ENCODE assay signal across 8 cellular contexts in the genomic region with DNA sequence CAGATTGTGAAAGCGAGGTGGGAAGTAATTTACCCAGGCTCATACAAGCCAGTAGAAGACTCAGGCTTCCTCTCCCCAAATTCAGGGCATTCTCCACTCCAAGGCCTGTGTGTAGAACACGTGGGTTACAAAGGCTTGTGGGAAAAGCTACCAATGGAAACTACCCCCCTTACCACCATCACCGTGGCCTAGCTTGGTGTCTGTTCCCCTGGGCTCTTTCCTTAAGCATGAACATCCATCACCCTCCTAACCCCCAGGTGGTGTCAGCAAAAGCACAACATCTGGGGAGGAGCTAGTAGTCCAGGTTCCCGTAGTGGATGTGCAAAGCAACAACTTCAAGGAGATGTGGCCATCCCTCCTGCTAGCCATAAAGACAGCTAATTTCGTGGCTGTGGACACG. TPM values are rescaled to one million over a fixed set of nuclear protein-coding genes. Genes with fewer than 3 reads are reported as not detected.
DNase-seq lines count a peak whose midpoint lies in the region; ATAC-seq, FAIRE-seq and TF ChIP-seq lines count a peak whose summit lies in the region.

No MANE protein-coding gene starts in this region.

- H3K9ac ChIP-seq in MM.1S (ENCODE audit: low read length) (peak overlapping the region; percentile 97), GM12878 (ENCODE audit: control insufficient read depth, insufficient read depth, low read length) (peak overlapping the region; percentile 98)

- peak; percentile 21; the same call in 1 of the 2 replicates for TF ChIP-seq RAD21 in GM12878 (IDR thresholded peaks at IDR 0.05; ENCODE audit: insufficient read depth, low read depth, low read length)

- no peaks in the 10 kb centered on the region for H3K9me3 Mint-ChIP-seq in type B pancreatic cell

- H4K20me1 ChIP-seq in MM.1S (ENCODE audit: insufficient read depth, low read length): no peaks in the 10 kb centered on the region
- no peaks in the 10 kb centered on the region for H4K20me1 ChIP-seq in GM12878 (ENCODE audit: control insufficient read depth, insufficient read depth)

- H3K79me2 ChIP-seq in MM.1S (ENCODE audit: low read length) (peaks cover 39% of the 10 kb centered on the region), GM12878 (ENCODE audit: control insufficient read depth, insufficient read depth, low read length) (peaks cover 38% of the 10 kb centered on the region)

- H3K4me3 ChIP-seq in GM08714 (ENCODE audit: low read length) (peak overlapping the region; percentile 96), MM.1S (ENCODE audit: low read length) (peak overlapping the region; percentile 84), GM12878 (peak overlapping the region; percentile 71), lung (peak overlapping the region; percentile 80)

- intact Hi-C loops in GM12878 (cut with micrococcal nuclease; ENCODE audit: unreplicated experiment): loop anchor here (1.0 to 5.0 kb wide), 4 partner anchors 37 to 346 kb away; partner anchors contain the start of genes CCDC163, GPBP1L1, HECTD3 and MMACHC

- peak; percentile 47 for FAIRE-seq in GM12878 (lab: Jason Lieb, UNC)
- no peak for FAIRE-seq in HTR-8/SVneo (lab: Jason Lieb, UNC)

- H3K36me3 Mint-ChIP-seq in type B pancreatic cell: peaks cover 23% of the 10 kb centered on the region

- H2AFZ ChIP-seq in MM.1S (ENCODE audit: low read length) (peak overlapping the region; percentile 89), GM12878 (ENCODE audit: control insufficient read depth, low read depth, low read length) (no peak overlapping the region)

- TF ChIP-seq EP300 in GM12878 (IDR thresholded peaks at IDR 0.05; ENCODE audit: borderline replicate concordance in 1 of 2, control insufficient read depth in 1 of 2, low read depth in 2 of 2, low read length in 2 of 2): no peak

- WGBS in GM12878 (ENCODE audit: insufficient coverage, insufficient replicate concordance, low lambda C conversion rate, missing lambda C conversion rate): 8% methylated on average over 6 of the region's 6 CpGs
- 20 to 24% methylated on average over 6 of the region's 6 CpGs for WGBS in lung, 2 donors

- H3K4me3 Mint-ChIP-seq in type B pancreatic cell: peak overlapping the region; percentile 99

- POLR2A ChIA-PET in GM12878 (lab: Charles Lee): interaction anchor here (0.7 to 5.4 kb wide), 19 partner anchors 8 to 354 kb away, joined by 3 to 98 read pairs (median 6); partner anchors contain the start of genes AKR1A1, CCDC163, EIF2B3 and GPBP1L1

- CTCF ChIA-PET in GM12878 (lab: Yijun Ruan, JAX): interaction anchor here (0.9 to 6.6 kb wide), 15 partner anchors 14 to 329 kb away, joined by 3 to 94 read pairs (median 9); partner anchors contain the start of genes CCDC163, HECTD3, HPDL and MMACHC

- H3K27me3 Mint-ChIP-seq in type B pancreatic cell: no peaks in the 10 kb centered on the region

- H3K9me2 ChIP-seq in MM.1S (replicated peaks; ENCODE audit: insufficient read depth, low read length): no peaks in the 10 kb centered on the region

- RAD21 ChIA-PET in GM12878 (lab: Charles Lee; ENCODE audit: unreplicated experiment): interaction anchor here (0.7 to 4.1 kb wide), 20 partner anchors 10 to 609 kb away, joined by 3 to 83 read pairs (median 5); partner anchors contain the start of genes CCDC163, HECTD3, HPDL and MMACHC

- peaks cover 23% of the 10 kb centered on the region for H3F3A ChIP-seq in MM.1S (ENCODE audit: insufficient read depth, low read length)

- H3K4me2 ChIP-seq in MM.1S (ENCODE audit: low read depth, low read length) (peak overlapping the region; percentile 93), GM12878 (ENCODE audit: control insufficient read depth, insufficient read depth) (peak overlapping the region; percentile 82)

- TF ChIP-seq CTCF in MM.1S (IDR thresholded peaks at IDR 0.05; ENCODE audit: low read length) (no peak), GM12878 (IDR thresholded peaks at IDR 0.05 in 2 of 3, conservative IDR thresholded peaks at IDR 0.05 in 1 of 3; ENCODE audit: control insufficient read depth in 2 of 3, extremely low read depth in 1 of 3, insufficient read depth in 1 of 3, low read depth in 3 of 3, low read length in 3 of 3) (peak in 1 of 3 experiments; percentile 29; a peak in 2 of 6 replicates), lung (IDR thresholded peaks at IDR 0.05; ENCODE audit: control extremely low read depth, extremely low read depth) (no peak), type B pancreatic cell (conservative IDR thresholded peaks at IDR 0.05) (no peak)

- in situ Hi-C loops in GM12878 (cut with MboI): no loop called here

- ATAC-seq in GM12878 (peak; percentile 6), lung (ENCODE audit: insufficient read depth, low FRiP score) (no peak), GM19455 (IDR thresholded peaks at IDR 0.05; ENCODE audit: unreplicated experiment) (no peak)

- H3K4me1 Mint-ChIP-seq in type B pancreatic cell (ENCODE audit: unreplicated experiment): peaks cover 22% of the 10 kb centered on the region

- TF ChIP-seq POLR2A in GM12878 (IDR thresholded peaks at IDR 0.05; ENCODE audit: low read depth, low read length): peak; percentile 67

- H3K4me1 ChIP-seq in MM.1S (ENCODE audit: low read length) (peaks cover 5% of the 10 kb centered on the region; the same call in 1 of the 2 replicates), GM12878 (ENCODE audit: control insufficient read depth, insufficient read depth, low read length) (peaks cover 11% of the 10 kb centered on the region), lung (ENCODE audit: control insufficient read depth in 2 of 2, insufficient read depth in 2 of 2, low read length in 2 of 2) (peaks cover 3 to 10% of the 10 kb centered on the region in 2 donors)

- H3K9me3 ChIP-seq in MM.1S (replicated peaks; ENCODE audit: insufficient read depth, low read length): no peaks in the 10 kb centered on the region
- H3K9me3 ChIP-seq in GM12878 (replicated peaks; ENCODE audit: control insufficient read depth, insufficient read depth, low read length): no peaks in the 10 kb centered on the region
- no peaks in the 10 kb centered on the region for H3K9me3 ChIP-seq in lung (ENCODE audit: control insufficient read depth in 2 of 2, insufficient read depth in 1 of 2, low read length in 1 of 2)

- SMC1A ChIA-PET in GM12878 (lab: Charles Lee; ENCODE audit: uncharacterized antibody, unreplicated experiment): interaction anchor here (1.0 to 7.9 kb wide), 18 partner anchors 7 to 329 kb away, joined by 3 to 73 read pairs (median 9); partner anchors contain the start of genes CCDC163, HPDL, MMACHC and TESK2

- peak overlapping the region; percentile 97; the same call in 1 of the 2 replicates for H3K27ac ChIP-seq in MM.1S (ENCODE audit: low read length)
- peak overlapping the region; percentile 93 for H3K27ac ChIP-seq in GM12878 (ENCODE audit: control insufficient read depth, insufficient read depth)
- peak overlapping the region; percentile 6 to 99 for H3K27ac ChIP-seq in lung (ENCODE audit: low read depth in 1 of 2, low read length in 1 of 2)

- H3K27me3 ChIP-seq in MM.1S (replicated peaks; ENCODE audit: insufficient read depth, low read length) (no peaks in the 10 kb centered on the region), GM12878 (replicated peaks in 1 of 2; ENCODE audit: control insufficient read depth in 2 of 2, insufficient read depth in 2 of 2, low read length in 1 of 2) (no peaks in the 10 kb centered on the region), lung (ENCODE audit: control insufficient read depth, insufficient read depth) (no peaks in the 10 kb centered on the region)

- H3K36me3 ChIP-seq in MM.1S (replicated peaks; ENCODE audit: insufficient read depth, low read length) (peaks cover 15% of the 10 kb centered on the region), GM12878 (ENCODE audit: control insufficient read depth in 2 of 2, insufficient read depth in 2 of 2, low read length in 1 of 2) (peaks cover 19 to 25% of the 10 kb centered on the region in 2 experiments), lung (ENCODE audit: control insufficient read depth in 2 of 2, insufficient read depth in 2 of 2, low read length in 2 of 2) (peaks cover 5 to 34% of the 10 kb centered on the region in 2 donors)

- peak overlapping the region; percentile 96 for H3K27ac Mint-ChIP-seq in type B pancreatic cell

- no TSS peak for BruUV-seq in GM12878 (replicated peaks; lab: Mats Ljungman, UMichigan)

- DNase-seq in MM.1S (peak; percentile 54), GM12878 (ENCODE audit: low read depth, low spot score) (no peak), lung (ENCODE audit: low spot score) (no peak), type B pancreatic cell (ENCODE audit: extremely low spot score, unreplicated experiment) (no peak), HTR-8/SVneo (ENCODE audit: insufficient read length, low spot score) (no peak), NCI-H1092 treated with DMSO at 0.1 percent for 48 hours (lab: John Stamatoyannopoulos, UW) (no peak)

RNA-seq across cellular contexts. Expression of gene MUTYH, which starts 0.6 kb away (rescaled TPM):
- total RNA-seq in GM12878 (2013; cell fraction: nucleolus; rRNA removed): 41.4 and 50.2 TPM in 2 replicates
- total RNA-seq in GM12878 (2014; rRNA removed) (34.3 and 34.6 TPM in 2 replicates), GM12878 (2014; rRNA removed; fragmentation: Illumina TruSeq; extraction: Trizol) (17.5 and 20.0 TPM in 2 replicates), GM12878 (2021) (37.7 and 38.0 TPM in 2 replicates), lung (10 to 100 TPM; 16.8 to 26.3 TPM), type B pancreatic cell (ENCODE audit: low replicate concordance) (24.5 and 61.3 TPM in 2 replicates)
- 18.8 TPM for polyA plus RNA-seq in GM12878 (2011; ENCODE audit: low read depth)
- polyA plus RNA-seq in GM12878 (2011; rRNA removed) (17.5 and 25.7 TPM in 2 replicates), GM12878 (2014; fragmentation: Illumina TruSeq; extraction: Trizol) (16.4 and 23.1 TPM in 2 replicates), GM12878 (2014; fragmentation: Nextera tagmentation; extraction: Ambion mirVana) (10 to 100 TPM in 1 of 2 experiments, 1 to 10 TPM in 1; 2.5 to 10.5 TPM), GM12878 (2014; rRNA removed) (41.5 and 42.7 TPM in 2 replicates), GM12878 (2016; fragmentation: Nextera tagmentation; extraction: Ambion mirVana) (10 to 100 TPM; 38.1 to 42.0 TPM), lung (10 to 100 TPM; 14.0 to 22.5 TPM)
- 25.0 and 40.1 TPM in 2 replicates for polyA plus RNA-seq in GM12878 (2011; cell fraction: cytosol; rRNA removed)
- 148 and 169 TPM in 2 replicates for polyA plus RNA-seq in GM12878 (2011; cell fraction: nucleus; rRNA removed)
- 15.6 and 18.0 TPM in 2 replicates for polyA plus RNA-seq in GM12878 (2012)
- 17.8 and 22.5 TPM in 2 replicates for polyA minus RNA-seq in GM12878 (2011; rRNA and poly(A)+ RNA removed)
- 4.5 and 10.2 TPM in 2 replicates for polyA minus RNA-seq in GM12878 (2011; cell fraction: cytosol; rRNA and poly(A)+ RNA removed)
- polyA minus RNA-seq in GM12878 (2011; cell fraction: nucleus; rRNA and poly(A)+ RNA removed): 14.3 and 29.4 TPM in 2 replicates

RNA-seq across cellular contexts. Expression of gene TOE1, which starts 0.8 kb away (rescaled TPM):
- total RNA-seq in GM12878 (2013; cell fraction: nucleolus; rRNA removed): 10.9 and 15.9 TPM in 2 replicates
- total RNA-seq in GM12878 (2014; rRNA removed) (33.0 TPM in 2 replicates), GM12878 (2014; rRNA removed; fragmentation: Illumina TruSeq; extraction: Trizol) (21.2 and 22.7 TPM in 2 replicates), GM12878 (2021) (22.3 and 23.2 TPM in 2 replicates), lung (10 to 100 TPM in 1 of 2 donors, 1 to 10 TPM in 1; 6.4 to 10.9 TPM), type B pancreatic cell (ENCODE audit: low replicate concordance) (10.4 and 12.6 TPM in 2 replicates)
- 10.5 TPM for polyA plus RNA-seq in GM12878 (2011; ENCODE audit: low read depth)
- polyA plus RNA-seq in GM12878 (2011; rRNA removed) (13.1 and 24.3 TPM in 2 replicates), GM12878 (2014; fragmentation: Illumina TruSeq; extraction: Trizol) (34.4 and 36.6 TPM in 2 replicates), GM12878 (2014; fragmentation: Nextera tagmentation; extraction: Ambion mirVana) (10 to 100 TPM; 33.5 to 38.0 TPM), GM12878 (2014; rRNA removed) (30.5 and 34.9 TPM in 2 replicates), GM12878 (2016; fragmentation: Nextera tagmentation; extraction: Ambion mirVana) (10 to 100 TPM; 34.6 TPM), lung (10 to 100 TPM in 1 of 2 donors, 1 to 10 TPM in 1; 5.3 to 10.6 TPM)
- 32.7 and 40.1 TPM in 2 replicates for polyA plus RNA-seq in GM12878 (2011; cell fraction: cytosol; rRNA removed)
- 42.8 and 43.2 TPM in 2 replicates for polyA plus RNA-seq in GM12878 (2011; cell fraction: nucleus; rRNA removed)
- polyA plus RNA-seq in GM12878 (2012): 10.9 and 14.8 TPM in 2 replicates
- polyA minus RNA-seq in GM12878 (2011; rRNA and poly(A)+ RNA removed): 33.0 and 34.6 TPM in 2 replicates
- 12.3 and 15.8 TPM in 2 replicates for polyA minus RNA-seq in GM12878 (2011; cell fraction: cytosol; rRNA and poly(A)+ RNA removed)
- 24.3 and 39.1 TPM in 2 replicates for polyA minus RNA-seq in GM12878 (2011; cell fraction: nucleus; rRNA and poly(A)+ RNA removed)

RNA-seq across cellular contexts. Expression of gene HPDL, which starts 14.1 kb away (rescaled TPM):
- 10.5 and 11.8 TPM in 2 replicates for total RNA-seq in GM12878 (2013; cell fraction: nucleolus; rRNA removed)
- total RNA-seq in GM12878 (2014; rRNA removed): 61.0 and 75.5 TPM in 2 replicates
- 11.5 and 14.4 TPM in 2 replicates for total RNA-seq in GM12878 (2014; rRNA removed; fragmentation: Illumina TruSeq; extraction: Trizol)
- 54.6 and 60.2 TPM in 2 replicates for total RNA-seq in GM12878 (2021)
- polyA plus RNA-seq in GM12878 (2011; ENCODE audit: low read depth): 4.0 TPM
- 0.89 and 3.4 TPM in 2 replicates for polyA plus RNA-seq in GM12878 (2011; rRNA removed)
- polyA plus RNA-seq in GM12878 (2011; cell fraction: cytosol; rRNA removed): 4.1 and 9.4 TPM in 2 replicates
- polyA plus RNA-seq in GM12878 (2011; cell fraction: nucleus; rRNA removed): 10.7 and 15.0 TPM in 2 replicates
- 10.4 and 12.2 TPM in 2 replicates for polyA plus RNA-seq in GM12878 (2012)
- polyA plus RNA-seq in GM12878 (2014; fragmentation: Illumina TruSeq; extraction: Trizol): 3.4 and 9.1 TPM in 2 replicates
- polyA plus RNA-seq in GM12878 (2014; fragmentation: Nextera tagmentation; extraction: Ambion mirVana): 1 to 10 TPM; 1.3 to 3.6 TPM
- polyA plus RNA-seq in GM12878 (2014; rRNA removed): 49.2 and 60.4 TPM in 2 replicates
- polyA plus RNA-seq in GM12878 (2016; fragmentation: Nextera tagmentation; extraction: Ambion mirVana): 10 to 100 TPM; 55.0 to 57.9 TPM
- polyA minus RNA-seq in GM12878 (2011; rRNA and poly(A)+ RNA removed): 2.0 and 4.4 TPM in 2 replicates
- 4.5 and 5.7 TPM in 2 replicates for polyA minus RNA-seq in GM12878 (2011; cell fraction: cytosol; rRNA and poly(A)+ RNA removed)
- polyA minus RNA-seq in GM12878 (2011; cell fraction: nucleus; rRNA and poly(A)+ RNA removed): 6.6 and 13.0 TPM in 2 replicates
- under 1 TPM; 0.63 to 0.80 TPM for total RNA-seq in lung
- 1 to 10 TPM in 1 of 2 donors, under 1 TPM in 1; 0.55 to 2.3 TPM for polyA plus RNA-seq in lung
- 8.0 and 8.6 TPM in 2 replicates for total RNA-seq in type B pancreatic cell (ENCODE audit: low replicate concordance)
